12 cellular contexts compared by ENCODE assay signal in genomic region chr7:69674701-69675182, GRCh38.
DNase-seq lines count a peak whose midpoint lies in the region; ATAC-seq lines count a peak whose summit lies in the region.
"Had no signal": no experiment of that assay in that cellular context is flagged by ENCODE, and none has a peak within 500 bp of the region (broad histone marks: within the 10 kb centered on the region; RNA-seq: fewer than 3 reads in every experiment).

No MANE protein-coding gene starts in this region.

- no peaks in the 10 kb centered on the region for H3K36me3 Mint-ChIP-seq in effector memory CD8-positive, alpha-beta T cell (ENCODE audit: insufficient read depth)
- H3K36me3 Mint-ChIP-seq: IgD-negative memory B cell had no signal

- H3K27ac Mint-ChIP-seq in effector memory CD8-positive, alpha-beta T cell: no peak overlapping the region
- H3K27ac Mint-ChIP-seq: IgD-negative memory B cell had no signal

- no peaks in the 10 kb centered on the region for H3K27me3 Mint-ChIP-seq in effector memory CD8-positive, alpha-beta T cell
- H3K27me3 Mint-ChIP-seq: IgD-negative memory B cell had no signal

- H3K9me3 Mint-ChIP-seq in effector memory CD8-positive, alpha-beta T cell: no peaks in the 10 kb centered on the region
- H3K9me3 Mint-ChIP-seq: IgD-negative memory B cell had no signal

- DNase-seq in NCI-H526 (lab: John Stamatoyannopoulos, UW) (peak; percentile 17 to 46), NCI-H526 treated with DMSO at 0.1 percent for 48 hours (lab: John Stamatoyannopoulos, UW) (no peak), HT-29 (ENCODE audit: low spot score) (peak; percentile 18), SIG-M5 (lab: John Stamatoyannopoulos, UW) (no peak), epidermal melanocyte (ENCODE audit: insufficient read length, low spot score) (no peak), globus pallidus (ENCODE audit: low spot score) (no peak)
- DNase-seq in effector memory CD8-positive, alpha-beta T cell: no peak
- DNase-seq: mucosa of descending colon, testis had no signal

- no peaks in the 10 kb centered on the region for H3K4me1 Mint-ChIP-seq in effector memory CD8-positive, alpha-beta T cell (ENCODE audit: low read depth in 2 of 2)
- H3K4me1 Mint-ChIP-seq: IgD-negative memory B cell had no signal

- no peak overlapping the region for H3K4me3 Mint-ChIP-seq in effector memory CD8-positive, alpha-beta T cell
- H3K4me3 Mint-ChIP-seq: IgD-negative memory B cell had no signal

- ATAC-seq in HG02763 (IDR thresholded peaks at IDR 0.05; ENCODE audit: unreplicated experiment): peak; percentile 81
- ATAC-seq in effector memory CD8-positive, alpha-beta T cell (replicated peaks): no peak
- ATAC-seq: activated CD4-positive, CD25-positive, alpha-beta regulatory T cell treated with anti-CD3 and anti-CD28 coated beads, Interleukin-2, amount 50 U/mL, for 24 hours; mucosa of descending colon had no signal

Comparison
In these comparisons a context has a peak if more than half of its experiments do, and no peak if none do; other contexts are left out.
1. DNase-seq: peak in NCI-H526 (2 of 2) and HT-29 (single experiment); none in NCI-H526 treated with DMSO at 0.1 percent for 48 hours (single experiment), effector memory CD8-positive, alpha-beta T cell (0 of 3), SIG-M5 (single experiment), epidermal melanocyte (single experiment) and globus pallidus (single experiment).